ENCODE assay signal across 15 cellular contexts in the genomic region with DNA sequence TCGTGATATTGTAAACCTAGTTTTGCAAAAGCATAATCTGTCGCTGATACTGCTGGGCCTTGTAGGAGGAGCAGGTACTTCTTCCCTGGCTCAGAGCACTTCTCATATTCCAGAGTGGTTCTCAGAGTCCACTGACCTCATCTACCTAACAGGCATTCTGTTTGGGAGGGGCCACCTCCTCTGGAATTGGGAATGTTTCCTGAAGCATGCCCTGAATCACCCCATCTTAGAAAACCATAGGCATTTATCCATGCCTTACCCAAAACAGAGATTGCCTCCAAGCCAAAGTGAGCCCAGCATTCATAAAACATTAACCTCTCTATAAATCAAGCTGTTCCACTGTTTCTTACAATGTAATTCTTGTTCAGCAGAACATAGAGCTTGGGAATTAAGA. TPM values are rescaled to one million over a fixed set of nuclear protein-coding genes. Genes with fewer than 3 reads are reported as not detected.
DNase-seq lines count a peak whose midpoint lies in the region; ATAC-seq and TF ChIP-seq lines count a peak whose summit lies in the region.
"Had no signal": no experiment of that assay in that cellular context is flagged by ENCODE, and none has a peak within 500 bp of the region (broad histone marks: within the 10 kb centered on the region; RNA-seq: fewer than 3 reads in every experiment).

No MANE protein-coding gene starts in this region.

- no peaks in the 10 kb centered on the region for H4K20me1 ChIP-seq in SK-N-SH (ENCODE audit: insufficient read depth)

- no peaks in the 10 kb centered on the region for H3K36me3 Mint-ChIP-seq in stimulated activated memory B cell treated with anti-CD40 and anti-IgM and Interleukin-4, amounts not matched to agents 10 μg/mL and 1 μg/mL and 100 μg/mL, for 72 hours
- no peaks in the 10 kb centered on the region for H3K36me3 Mint-ChIP-seq in activated CD8-positive, alpha-beta memory T cell treated with anti-CD3 and anti-CD28 coated beads, Interleukin-2, amount 10 ng/mL, durations not matched to agents 7 days and 5 days

- peaks cover 17% of the 10 kb centered on the region for H3F3A ChIP-seq in SK-N-SH (replicated peaks; ENCODE audit: insufficient read depth)

- peak; percentile 82 for DNase-seq in DMS79 treated with DMSO at 0.1 percent for 48 hours (lab: John Stamatoyannopoulos, UW)
- DNase-seq in SK-N-SH: no peak
- peak; percentile 50 for DNase-seq in fibroblast of the aortic adventitia (ENCODE audit: low read depth)
- DNase-seq in activated CD8-positive, alpha-beta memory T cell treated with anti-CD3 and anti-CD28 coated beads, Interleukin-2, amount 10 ng/mL, durations not matched to agents 7 days and 5 days: no peak
- no peak for DNase-seq in dorsolateral prefrontal cortex
- DNase-seq: activated CD4-positive, alpha-beta T cell treated with anti-CD3 and anti-CD28 coated beads, Interleukin-2, amount 10 ng/mL, durations not matched to agents 24 days and 14 days; activated naive CD4-positive, alpha-beta T cell treated with Interleukin-2 at 50 U/mL for 16 hours; NCI-H526; stimulated activated CD4-positive, alpha-beta T cell treated with anti-CD3 and anti-CD28 coated beads, Interleukin-1b, Interleukin-23, amount 100 ng/mL, for 48 hours had no signal

- no peaks in the 10 kb centered on the region for H3K9me3 Mint-ChIP-seq in stimulated activated memory B cell treated with anti-CD40 and anti-IgM and Interleukin-4, amounts not matched to agents 10 μg/mL and 1 μg/mL and 100 μg/mL, for 72 hours
- no peaks in the 10 kb centered on the region for H3K9me3 Mint-ChIP-seq in activated CD8-positive, alpha-beta memory T cell treated with anti-CD3 and anti-CD28 coated beads, Interleukin-2, amount 10 ng/mL, durations not matched to agents 7 days and 5 days (ENCODE audit: low read depth)
- H3K9me3 Mint-ChIP-seq: activated CD4-positive, alpha-beta T cell treated with anti-CD3 and anti-CD28 coated beads, Interleukin-2, amount 10 ng/mL, durations not matched to agents 24 days and 14 days; nephron; stimulated activated naive CD8-positive, alpha-beta T cell treated with anti-CD3 and anti-CD28 coated beads, Interleukin-15, Interleukin-2, amounts not matched to agents 100 ng/mL and 50 ng/mL, for 24 hours had no signal

- H3K4me3 Mint-ChIP-seq in stimulated activated memory B cell treated with anti-CD40 and anti-IgM and Interleukin-4, amounts not matched to agents 10 μg/mL and 1 μg/mL and 100 μg/mL, for 72 hours: no peak overlapping the region
- no peak overlapping the region for H3K4me3 Mint-ChIP-seq in activated CD8-positive, alpha-beta memory T cell treated with anti-CD3 and anti-CD28 coated beads, Interleukin-2, amount 10 ng/mL, durations not matched to agents 7 days and 5 days
- H3K4me3 Mint-ChIP-seq: activated CD4-positive, alpha-beta T cell treated with anti-CD3 and anti-CD28 coated beads, Interleukin-2, amount 10 ng/mL, durations not matched to agents 24 days and 14 days; nephron; stimulated activated naive CD8-positive, alpha-beta T cell treated with anti-CD3 and anti-CD28 coated beads, Interleukin-15, Interleukin-2, amounts not matched to agents 100 ng/mL and 50 ng/mL, for 24 hours had no signal

- WGBS in SK-N-SH (ENCODE audit: low lambda C conversion rate): 38% methylated on average over 2 of the region's 2 CpGs

- ATAC-seq in stimulated activated memory B cell treated with anti-CD40 and anti-IgM and Interleukin-4, amounts not matched to agents 10 μg/mL and 1 μg/mL and 100 μg/mL, for 72 hours: no peak
- ATAC-seq in HG03565 (IDR thresholded peaks at IDR 0.05; ENCODE audit: unreplicated experiment): no peak
- no peak for ATAC-seq in activated CD8-positive, alpha-beta memory T cell treated with anti-CD3 and anti-CD28 coated beads, Interleukin-2, amount 10 ng/mL, durations not matched to agents 7 days and 5 days

- H3K36me3 ChIP-seq in SK-N-SH (replicated peaks in 1 of 2; ENCODE audit: control insufficient read depth in 1 of 2, insufficient read depth in 2 of 2, low read length in 1 of 2): no peaks in the 10 kb centered on the region
- no peaks in the 10 kb centered on the region for H3K36me3 ChIP-seq in neutrophil
- H3K36me3 ChIP-seq: BE2C had no signal

- H3K4me1 ChIP-seq in SK-N-SH (ENCODE audit: control insufficient read depth in 1 of 2, insufficient read depth in 2 of 2, low read depth in 1 of 2, low read length in 1 of 2): peaks cover 11 to 17% of the 10 kb centered on the region in 2 experiments; a peak in 3 of 4 replicates
- peaks cover 10 to 15% of the 10 kb centered on the region in 2 experiments for H3K4me1 ChIP-seq in neutrophil (ENCODE audit: control insufficient read depth in 1 of 2, insufficient read depth in 1 of 2, low read depth in 1 of 2, low read length in 1 of 2)

- TF ChIP-seq EP300 in SK-N-SH (IDR thresholded peaks at IDR 0.05; ENCODE audit: borderline replicate concordance in 1 of 2, low read depth in 1 of 2, low read length in 1 of 2): no peak

- H3K79me2 ChIP-seq in SK-N-SH (ENCODE audit: insufficient read depth): no peaks in the 10 kb centered on the region

- H3K4me2 ChIP-seq in SK-N-SH: peak overlapping the region; percentile 77

- H3K27ac ChIP-seq in SK-N-SH (ENCODE audit: low read depth in 2 of 2, low read length in 1 of 2) (peak overlapping the region; percentile 78 to 93), neutrophil (peak overlapping the region; percentile 42), dorsolateral prefrontal cortex (peak overlapping the region in 13 of 59 donors; percentile 20 to 81 (median 63))

- CTCF ChIA-PET in SK-N-SH (lab: Yijun Ruan, JAX): interaction anchor here (0.7 to 15.1 kb wide), 26 partner anchors 9 to 460 kb away, joined by 3 to 186 read pairs (median 8); a partner anchor contains a TSS
- CTCF ChIA-PET in activated CD8-positive, alpha-beta memory T cell treated with anti-CD3 and anti-CD28 coated beads, Interleukin-2, amount 10 ng/mL, durations not matched to agents 7 days and 5 days (lab: Charles Lee): interaction anchor here (0.6 to 7.7 kb wide), 15 partner anchors 9 to 378 kb away, joined by 3 to 115 read pairs (median 7); a partner anchor contains a TSS

- TF ChIP-seq CTCF in SK-N-SH (IDR thresholded peaks at IDR 0.05): no peak
- no peak for TF ChIP-seq CTCF in fibroblast of the aortic adventitia (IDR thresholded peaks at IDR 0.05; ENCODE audit: insufficient read depth, low read length)
- TF ChIP-seq CTCF in neutrophil (IDR thresholded peaks at IDR 0.05): no peak
- no peak for TF ChIP-seq CTCF in dorsolateral prefrontal cortex (IDR thresholded peaks at IDR 0.05 in 54 of 56, conservative IDR thresholded peaks at IDR 0.05 in 2 of 56; ENCODE audit: low read depth in 1 of 56, partially characterized antibody in 56 of 56)

- peaks cover 16% of the 10 kb centered on the region for H3K27me3 Mint-ChIP-seq in stimulated activated memory B cell treated with anti-CD40 and anti-IgM and Interleukin-4, amounts not matched to agents 10 μg/mL and 1 μg/mL and 100 μg/mL, for 72 hours
- H3K27me3 Mint-ChIP-seq in activated CD8-positive, alpha-beta memory T cell treated with anti-CD3 and anti-CD28 coated beads, Interleukin-2, amount 10 ng/mL, durations not matched to agents 7 days and 5 days: peaks cover 6% of the 10 kb centered on the region

- H3K4me1 Mint-ChIP-seq in stimulated activated memory B cell treated with anti-CD40 and anti-IgM and Interleukin-4, amounts not matched to agents 10 μg/mL and 1 μg/mL and 100 μg/mL, for 72 hours: no peaks in the 10 kb centered on the region
- H3K4me1 Mint-ChIP-seq in activated CD8-positive, alpha-beta memory T cell treated with anti-CD3 and anti-CD28 coated beads, Interleukin-2, amount 10 ng/mL, durations not matched to agents 7 days and 5 days: no peaks in the 10 kb centered on the region
- H3K4me1 Mint-ChIP-seq: activated CD4-positive, alpha-beta T cell treated with anti-CD3 and anti-CD28 coated beads, Interleukin-2, amount 10 ng/mL, durations not matched to agents 24 days and 14 days had no signal

- H3K27ac Mint-ChIP-seq in stimulated activated memory B cell treated with anti-CD40 and anti-IgM and Interleukin-4, amounts not matched to agents 10 μg/mL and 1 μg/mL and 100 μg/mL, for 72 hours: no peak overlapping the region
- H3K27ac Mint-ChIP-seq in activated CD8-positive, alpha-beta memory T cell treated with anti-CD3 and anti-CD28 coated beads, Interleukin-2, amount 10 ng/mL, durations not matched to agents 7 days and 5 days: no peak overlapping the region
- H3K27ac Mint-ChIP-seq: activated CD4-positive, alpha-beta T cell treated with anti-CD3 and anti-CD28 coated beads, Interleukin-2, amount 10 ng/mL, durations not matched to agents 24 days and 14 days; nephron; stimulated activated naive CD8-positive, alpha-beta T cell treated with anti-CD3 and anti-CD28 coated beads, Interleukin-15, Interleukin-2, amounts not matched to agents 100 ng/mL and 50 ng/mL, for 24 hours had no signal

- H3K9me3 ChIP-seq in SK-N-SH (no peaks in the 10 kb centered on the region), neutrophil (no peaks in the 10 kb centered on the region)
- H3K9me3 ChIP-seq: BE2C had no signal

- no peak overlapping the region for H2AFZ ChIP-seq in SK-N-SH (ENCODE audit: low read depth)

- H3K27me3 ChIP-seq in SK-N-SH (ENCODE audit: insufficient read depth): no peaks in the 10 kb centered on the region
- peaks cover 29% of the 10 kb centered on the region for H3K27me3 ChIP-seq in neutrophil
- H3K27me3 ChIP-seq in dorsolateral prefrontal cortex: no peaks in the 10 kb centered on the region
- H3K27me3 ChIP-seq: BE2C had no signal

- TF ChIP-seq RAD21 in SK-N-SH (IDR thresholded peaks at IDR 0.05; ENCODE audit: low read length): no peak

- H3K4me3 ChIP-seq in SK-N-SH (ENCODE audit: low read depth in 2 of 2, low read length in 1 of 2) (peak overlapping the region in 1 of 2 experiments; percentile 60; a peak in 2 of 4 replicates), fibroblast of the aortic adventitia (ENCODE audit: low read depth, low read length) (no peak overlapping the region), neutrophil (ENCODE audit: low read depth in 1 of 2, low read length in 1 of 2) (no peak overlapping the region), dorsolateral prefrontal cortex (peak overlapping the region in 6 of 59 donors; percentile 52 to 69 (median 60))

- POLR2A ChIA-PET in SK-N-SH (lab: Yijun Ruan, JAX): interaction anchor here (1.0 to 2.2 kb wide), 4 partner anchors 69 to 379 kb away, joined by 3 to 7 read pairs (median 4); a partner anchor contains a TSS

- H3K9ac ChIP-seq in SK-N-SH: no peak overlapping the region

- no peaks in the 10 kb centered on the region for H3K9me2 ChIP-seq in SK-N-SH

- intact Hi-C loops in dorsolateral prefrontal cortex (cut with DNase I): loop anchor here (2.0 kb wide), 2 partner anchors 187 to 377 kb away; no protein-coding TSS in a partner anchor

RNA-seq across cellular contexts. Expression of a gene that starts 35.1 kb away (rescaled TPM):
- 2.6 and 4.4 TPM in 2 replicates for polyA plus RNA-seq in SK-N-SH (2012; rRNA removed)
- 3.8 and 4.0 TPM in 2 replicates for polyA plus RNA-seq in SK-N-SH (2012; cell fraction: cytosol; rRNA removed)
- polyA plus RNA-seq in SK-N-SH (2012; cell fraction: nucleus; rRNA removed): 2.8 and 4.4 TPM in 2 replicates
- total RNA-seq in fibroblast of the aortic adventitia (ENCODE audit: low replicate concordance): 1.6 and 2.9 TPM in 2 replicates
- total RNA-seq in activated CD8-positive, alpha-beta memory T cell treated with anti-CD3 and anti-CD28 coated beads, Interleukin-2, amount 10 ng/mL, durations not matched to agents 7 days and 5 days: not detected
- 10 to 100 TPM in 51 of 120 experiments, 1 to 10 TPM in 69; 3.1 to 27.1 (median 9.2) TPM for total RNA-seq in dorsolateral prefrontal cortex
- total RNA-seq: activated CD4-positive, alpha-beta T cell treated with anti-CD3 and anti-CD28 coated beads, Interleukin-2, amount 10 ng/mL, durations not matched to agents 24 days and 14 days had no signal

Comparison
In these comparisons a context has a peak if more than half of its experiments do, and no peak if none do; other contexts are left out.
1. DNase-seq: peak in DMS79 treated with DMSO at 0.1 percent for 48 hours (single experiment) and fibroblast of the aortic adventitia (single experiment); none in SK-N-SH (single experiment), activated CD8-positive, alpha-beta memory T cell treated with anti-CD3 and anti-CD28 coated beads, Interleukin-2, amount 10 ng/mL, durations not matched to agents 7 days and 5 days (single experiment) and dorsolateral prefrontal cortex (0 of 10).